8 cellular contexts compared by ENCODE assay signal in genomic region chr5:172005708-172006377, GRCh38. TPM values are rescaled to one million over a fixed set of nuclear protein-coding genes. Genes with fewer than 3 reads are reported as not detected.
DNase-seq lines count a peak whose midpoint lies in the region; ATAC-seq and TF ChIP-seq lines count a peak whose summit lies in the region.

No MANE protein-coding gene starts in this region.

- CTCF ChIA-PET in HCT116 (lab: Charles Lee) (interaction anchor here (0.9 to 3.8 kb wide), 6 partner anchors 8 to 691 kb away, joined by 3 to 24 read pairs (median 3); no protein-coding TSS in a partner anchor), PC-3 (lab: Charles Lee) (interaction anchor here (0.6 to 2.1 kb wide), 2 partner anchors 94 to 98 kb away, joined by 3 to 10 read pairs; no protein-coding TSS in a partner anchor)

- RAD21 ChIA-PET in HCT116 (lab: Charles Lee; ENCODE audit: low non-redundant PET in 1 of 2, low total read pairs in 2 of 2, uncharacterized antibody in 2 of 2, unreplicated experiment in 2 of 2): no interaction called here

- H4K20me1 ChIP-seq in HCT116 (ENCODE audit: insufficient read depth) (peaks cover 18% of the 10 kb centered on the region; the same call in 1 of the 2 replicates), PC-3 (ENCODE audit: low read length) (peaks cover 29% of the 10 kb centered on the region; the same call in 1 of the 2 replicates)

- no peak for TF ChIP-seq POLR2A in HCT116 (IDR thresholded peaks at IDR 0.05; ENCODE audit: borderline replicate concordance, extremely low read depth, insufficient read depth, insufficient read length)

- H3K27me3 Mint-ChIP-seq in progenitor cell of endocrine pancreas: no peaks in the 10 kb centered on the region

- peak; percentile 0; the same call in 1 of the 2 replicates for ATAC-seq in HCT116
- no peak for ATAC-seq in PC-3
- ATAC-seq in left ventricle myocardium superior: peak; percentile 16

- DNase-seq in EL (peak; percentile 32), HCT116 (ENCODE audit: low read depth, low spot score) (no peak), PC-3 (no peak), adipocyte (ENCODE audit: low read depth) (peak; percentile 63), left ventricle myocardium superior (peak; percentile 48), progenitor cell of endocrine pancreas (ENCODE audit: low spot score, unreplicated experiment) (peak; percentile 30), MV-4-11 (lab: John Stamatoyannopoulos, UW) (no peak), GM19238 (ENCODE audit: insufficient read length, low spot score) (no peak)

- intact Hi-C loops in HCT116 (cut with micrococcal nuclease): loop anchor here (10.0 kb wide), 1 partner anchor 289 kb away; no protein-coding TSS in a partner anchor
- intact Hi-C loops in PC-3 (cut with micrococcal nuclease): loop anchor here (2.0 kb wide), 1 partner anchor 183 kb away; the partner anchor contains the start of gene STK10
- intact Hi-C loops in left ventricle myocardium superior (cut with micrococcal nuclease): loop anchor here (10.0 kb wide), 1 partner anchor 91 kb away; no protein-coding TSS in a partner anchor

- peak overlapping the region; percentile 99 for H3K27ac Mint-ChIP-seq in progenitor cell of endocrine pancreas

- H3K36me3 Mint-ChIP-seq in progenitor cell of endocrine pancreas (ENCODE audit: insufficient read depth): no peaks in the 10 kb centered on the region

- no peak for TF ChIP-seq CTCF in HCT116 (IDR thresholded peaks at IDR 0.05 in 2 of 3, conservative IDR thresholded peaks at IDR 0.05 in 1 of 3; ENCODE audit: borderline replicate concordance in 1 of 3, insufficient read depth in 1 of 3, low read depth in 2 of 3, low read length in 2 of 3)
- no peak for TF ChIP-seq CTCF in PC-3 (conservative IDR thresholded peaks at IDR 0.05; ENCODE audit: low read depth, low read length)
- no peak for TF ChIP-seq CTCF in progenitor cell of endocrine pancreas (IDR thresholded peaks at IDR 0.05; ENCODE audit: unreplicated experiment)

- no peak for TF ChIP-seq RAD21 in HCT116 (IDR thresholded peaks at IDR 0.05; ENCODE audit: low read depth)

- H3K9ac ChIP-seq in HCT116 (ENCODE audit: low read length) (peak overlapping the region; percentile 94), PC-3 (ENCODE audit: low read length) (peak overlapping the region; percentile 90), adipocyte (ENCODE audit: low read length) (peak overlapping the region; percentile 96)

- H3K9me2 ChIP-seq in HCT116 (ENCODE audit: insufficient read depth) (no peaks in the 10 kb centered on the region), PC-3 (replicated peaks; ENCODE audit: low read length) (no peaks in the 10 kb centered on the region)

- H3K79me2 ChIP-seq in HCT116 (ENCODE audit: insufficient read depth, low read length) (peaks cover 65% of the 10 kb centered on the region), PC-3 (ENCODE audit: low read length) (peaks cover 65% of the 10 kb centered on the region)

- H2AFZ ChIP-seq in HCT116 (ENCODE audit: low read depth, low read length, poor library complexity, severe bottlenecking): no peak overlapping the region
- H2AFZ ChIP-seq in PC-3 (ENCODE audit: low read length): peak overlapping the region; percentile 68

- H3K9me3 ChIP-seq in HCT116 (ENCODE audit: control insufficient read depth in 1 of 2, insufficient read depth in 1 of 2, low read depth in 1 of 2, low read length in 2 of 2) (no peaks in the 10 kb centered on the region), PC-3 (ENCODE audit: low read length) (no peaks in the 10 kb centered on the region), adipocyte (ENCODE audit: control insufficient read depth, low read length) (no peaks in the 10 kb centered on the region)

- no peaks in the 10 kb centered on the region for H3K27me3 ChIP-seq in HCT116 (ENCODE audit: insufficient read depth, low read length)
- H3K27me3 ChIP-seq in PC-3 (ENCODE audit: low read length): no peaks in the 10 kb centered on the region
- no peaks in the 10 kb centered on the region for H3K27me3 ChIP-seq in adipocyte (replicated peaks; ENCODE audit: control insufficient read depth, insufficient read depth, low read length)

- H3K27ac ChIP-seq in HCT116 (ENCODE audit: low read depth, low read length): peak overlapping the region; percentile 97
- H3K27ac ChIP-seq in PC-3 (ENCODE audit: low read length): peak overlapping the region; percentile 79

- H3K4me3 ChIP-seq in HCT116 (replicated peaks in 1 of 2; ENCODE audit: low read depth in 1 of 2, low read length in 2 of 2) (peak overlapping the region; percentile 78 to 99), PC-3 (ENCODE audit: low read length) (peak overlapping the region; percentile 80), adipocyte (ENCODE audit: low read length) (peak overlapping the region; percentile 90)

- peaks cover 32% of the 10 kb centered on the region for H3K4me1 Mint-ChIP-seq in progenitor cell of endocrine pancreas (ENCODE audit: low read depth)

- no peaks in the 10 kb centered on the region for H3K9me3 Mint-ChIP-seq in progenitor cell of endocrine pancreas (ENCODE audit: low read depth)

- H3K4me3 Mint-ChIP-seq in progenitor cell of endocrine pancreas (ENCODE audit: low read depth): peak overlapping the region; percentile 97

- peaks cover 9 to 36% of the 10 kb centered on the region in 2 experiments; a peak in 3 of 4 replicates for H3K4me1 ChIP-seq in HCT116 (ENCODE audit: control insufficient read depth in 1 of 2, insufficient read depth in 2 of 2, low read length in 2 of 2)
- H3K4me1 ChIP-seq in PC-3 (ENCODE audit: insufficient read depth, low read length): peaks cover 40% of the 10 kb centered on the region
- H3K4me1 ChIP-seq in adipocyte (ENCODE audit: control insufficient read depth, insufficient read depth, low read length): peaks cover 59% of the 10 kb centered on the region

- no peaks in the 10 kb centered on the region for H3F3A ChIP-seq in PC-3 (ENCODE audit: low read length, unreplicated experiment)

- no TSS peak for BruUV-seq in HCT116 (replicated peaks; lab: Mats Ljungman, UMichigan)
- BruUV-seq in PC-3 (replicated peaks; lab: Mats Ljungman, UMichigan): no TSS peak

- POLR2A ChIA-PET in HCT116 (lab: Charles Lee): interaction anchor here (0.6 to 1.6 kb wide), 8 partner anchors 8 to 182 kb away, joined by 3 to 6 read pairs (median 3); partner anchors contain the start of gene STK10
- POLR2A ChIA-PET in PC-3 (lab: Charles Lee; ENCODE audit: unreplicated experiment): interaction anchor here (0.6 kb wide), 2 partner anchors 9 to 617 kb away, joined by 3 read pairs; no protein-coding TSS in a partner anchor

- H3K4me2 ChIP-seq in HCT116 (ENCODE audit: low read length) (peak overlapping the region; percentile 89), PC-3 (ENCODE audit: low read length) (peak overlapping the region; percentile 99)

- H3K36me3 ChIP-seq in HCT116 (ENCODE audit: control insufficient read depth in 1 of 2, insufficient read depth in 2 of 2, low read length in 2 of 2) (no peaks in the 10 kb centered on the region), PC-3 (ENCODE audit: low read depth, low read length) (peaks cover 4% of the 10 kb centered on the region; the same call in 1 of the 2 replicates), adipocyte (ENCODE audit: control insufficient read depth, insufficient read depth, low read length, severe bottlenecking) (no peaks in the 10 kb centered on the region)

TF ChIP-seq in HCT116, 20 proteins besides CTCF, POLR2A, EP300 and RAD21:
- TF ChIP-seq FOSL1 (IDR thresholded peaks at IDR 0.05; ENCODE audit: low read depth): no peak
- no peak for TF ChIP-seq ZFX (IDR thresholded peaks at IDR 0.05)
- TF ChIP-seq, protein P1, sequence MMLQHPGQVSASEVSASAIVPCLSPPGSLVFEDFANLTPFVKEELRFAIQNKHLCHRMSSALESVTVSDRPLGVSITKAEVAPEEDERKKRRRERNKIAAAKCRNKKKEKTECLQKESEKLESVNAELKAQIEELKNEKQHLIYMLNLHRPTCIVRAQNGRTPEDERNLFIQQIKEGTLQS (IDR thresholded peaks at IDR 0.05): no peak
- TF ChIP-seq EGR1 (IDR thresholded peaks at IDR 0.05; ENCODE audit: low read depth): no peak
- no peak for TF ChIP-seq EZH2phosphoT487 (IDR thresholded peaks at IDR 0.05; ENCODE audit: borderline replicate concordance)
- no peak for TF ChIP-seq CEBPB (IDR thresholded peaks at IDR 0.05; ENCODE audit: low read depth)
- no peak for TF ChIP-seq POLR2AphosphoS5 (IDR thresholded peaks at IDR 0.05; ENCODE audit: low read depth, low read length)
- TF ChIP-seq CBX3 (IDR thresholded peaks at IDR 0.05; ENCODE audit: low read depth): no peak
- TF ChIP-seq EZH2 (IDR thresholded peaks at IDR 0.05): no peak

RNA-seq across cellular contexts. Expression of gene FBXW11, which starts 0.6 kb away (rescaled TPM):
- total RNA-seq in HCT116 (2021; ENCODE audit: unreplicated experiment) (52.0 TPM), PC-3 (2014; rRNA removed) (62.8 and 69.2 TPM in 2 replicates), left ventricle myocardium superior (69.0 TPM), progenitor cell of endocrine pancreas (61.2 and 63.5 TPM in 2 replicates)
- polyA plus RNA-seq in HCT116 (2012): 25.7 and 25.8 TPM in 2 replicates

Comparison
In these comparisons a context has a peak if more than half of its experiments do, and no peak if none do; other contexts are left out.
1. DNase-seq: peak in EL (single experiment), adipocyte (single experiment), left ventricle myocardium superior (single experiment) and progenitor cell of endocrine pancreas (single experiment); none in HCT116 (single experiment), PC-3 (single experiment), MV-4-11 (single experiment) and GM19238 (single experiment).
2. Peak in every context shown above with its lines, with median percentiles within 50 percentile points of each other: H3K4me3 ChIP-seq and H3K9ac ChIP-seq.